23 cellular contexts compared by ENCODE assay signal in genomic region chr17:75565618-75566017, GRCh38. TPM values are rescaled to one million over a fixed set of nuclear protein-coding genes. Genes with fewer than 3 reads are reported as not detected.
DNase-seq lines count a peak whose midpoint lies in the region; ATAC-seq, FAIRE-seq and TF ChIP-seq lines count a peak whose summit lies in the region.
"Had no signal": no experiment of that assay in that cellular context is flagged by ENCODE, and none has a peak within 500 bp of the region (broad histone marks: within the 10 kb centered on the region; RNA-seq: fewer than 3 reads in every experiment).

No MANE protein-coding gene starts in this region.

- no peak for TF ChIP-seq POLR2A in HepG2 (IDR thresholded peaks at IDR 0.05; ENCODE audit: insufficient read depth in 1 of 2, low read depth in 2 of 2, low read length in 2 of 2)
- no peak for TF ChIP-seq POLR2A in right lobe of liver (IDR thresholded peaks at IDR 0.05)
- TF ChIP-seq POLR2A in GM12878 (IDR thresholded peaks at IDR 0.05; ENCODE audit: low read depth, low read length): no peak

- H4K20me1 ChIP-seq in HepG2 (ENCODE audit: insufficient read depth, low read length): no peaks in the 10 kb centered on the region
- no peaks in the 10 kb centered on the region for H4K20me1 ChIP-seq in GM12878 (ENCODE audit: control insufficient read depth, insufficient read depth)

- H3K4me3 Mint-ChIP-seq in nephron progenitor cell (no peak overlapping the region), type B pancreatic cell (no peak overlapping the region)
- H3K4me3 Mint-ChIP-seq: CD8-positive, alpha-beta memory T cell had no signal

- H3K79me2 ChIP-seq in HepG2 (ENCODE audit: insufficient read depth, low read length) (no peaks in the 10 kb centered on the region), GM12878 (ENCODE audit: control insufficient read depth, insufficient read depth, low read length) (no peaks in the 10 kb centered on the region)

- no peak for ATAC-seq in HepG2
- ATAC-seq in right lobe of liver: no peak
- no peak for ATAC-seq in GM12878
- no peak for ATAC-seq in GM19455 (IDR thresholded peaks at IDR 0.05; ENCODE audit: unreplicated experiment)
- ATAC-seq: K562 had no signal

- H3K4me3 ChIP-seq in HepG2 (replicated peaks in 1 of 3; ENCODE audit: insufficient read depth in 1 of 3, low read depth in 2 of 3, low read length in 3 of 3): no peak overlapping the region
- H3K4me3 ChIP-seq in right lobe of liver: no peak overlapping the region
- no peak overlapping the region for H3K4me3 ChIP-seq in GM12878
- H3K4me3 ChIP-seq: K562, MG63 had no signal

- H3K36me3 ChIP-seq in HepG2 (replicated peaks in 1 of 2; ENCODE audit: control insufficient read depth in 1 of 2, insufficient read depth in 2 of 2, low read length in 2 of 2) (peaks cover 36 to 50% of the 10 kb centered on the region in 2 experiments), right lobe of liver (peaks cover 0 to 46% (median 22%) of the 10 kb centered on the region in 4 donors), GM12878 (ENCODE audit: control insufficient read depth in 2 of 2, insufficient read depth in 2 of 2, low read length in 1 of 2) (no peaks in the 10 kb centered on the region)
- H3K36me3 ChIP-seq: MG63 had no signal

- DNase-seq in HepG2 (ENCODE audit: low spot score): no peak
- no peak for DNase-seq in right lobe of liver
- no peak for DNase-seq in GM12878 (ENCODE audit: low read depth, low spot score)
- DNase-seq in nephron progenitor cell: no peak
- DNase-seq in type B pancreatic cell (ENCODE audit: extremely low spot score, unreplicated experiment): no peak
- DNase-seq in NCI-H146 (lab: John Stamatoyannopoulos, UW): no peak
- no peak for DNase-seq in OCI-M2 (lab: John Stamatoyannopoulos, UW; ENCODE audit: unreplicated experiment)
- DNase-seq: 8988T; AML-193; C1 segment of cervical spinal cord; CD8-positive, alpha-beta memory T cell; DMS53; GDM1; NCI-H1417; NCI-H187; NCI-H446; NCI-H526; SHP77 treated with DMSO at 0.1 percent for 48 hours; SK-N-SH had no signal

- in situ Hi-C loops in HepG2 (cut with HindIII; ENCODE audit: extremely low pct_ligation_motif_present, low pct_unique_long_range_greater_than_20kb) (no loop called here), GM12878 (cut with MboI) (no loop called here)

- no peaks in the 10 kb centered on the region for H3K9me3 ChIP-seq in HepG2 (ENCODE audit: low read length)
- no peaks in the 10 kb centered on the region for H3K9me3 ChIP-seq in right lobe of liver
- no peaks in the 10 kb centered on the region for H3K9me3 ChIP-seq in GM12878 (replicated peaks; ENCODE audit: control insufficient read depth, insufficient read depth, low read length)
- H3K9me3 ChIP-seq: MG63, SK-N-SH had no signal

- no peaks in the 10 kb centered on the region for H3K36me3 Mint-ChIP-seq in nephron progenitor cell (ENCODE audit: low read depth)
- H3K36me3 Mint-ChIP-seq in type B pancreatic cell: peaks cover 6% of the 10 kb centered on the region

- TF ChIP-seq EP300 in HepG2 (IDR thresholded peaks at IDR 0.05; ENCODE audit: low read depth in 2 of 2, low read length in 2 of 2): no peak
- no peak for TF ChIP-seq EP300 in HepG2 (CRISPR knock-in tag; IDR thresholded peaks at IDR 0.05; ENCODE audit: borderline replicate concordance)
- no peak for TF ChIP-seq EP300 in GM12878 (IDR thresholded peaks at IDR 0.05; ENCODE audit: borderline replicate concordance in 1 of 2, control insufficient read depth in 1 of 2, low read depth in 2 of 2, low read length in 2 of 2)

- H3K27ac ChIP-seq in HepG2 (ENCODE audit: extremely low read length, insufficient read depth, low read length): no peak overlapping the region
- H3K27ac ChIP-seq in right lobe of liver: no peak overlapping the region
- H3K27ac ChIP-seq in GM12878 (ENCODE audit: control insufficient read depth, insufficient read depth): no peak overlapping the region

- intact Hi-C loops in HepG2 (cut with micrococcal nuclease; ENCODE audit: unreplicated experiment) (no loop called here), right lobe of liver (cut with DNase I) (no loop called here), GM12878 (cut with micrococcal nuclease; ENCODE audit: unreplicated experiment) (no loop called here)

- FAIRE-seq in HepG2 (lab: Jason Lieb, UNC) (no peak), GM12878 (lab: Jason Lieb, UNC) (no peak)
- FAIRE-seq: D721Med, K562 had no signal

- no peak overlapping the region for H2AFZ ChIP-seq in HepG2 (ENCODE audit: low read length)
- no peak overlapping the region for H2AFZ ChIP-seq in GM12878 (ENCODE audit: control insufficient read depth, low read depth, low read length)

- H3K27me3 ChIP-seq in HepG2 (ENCODE audit: control insufficient read depth in 1 of 2, insufficient read depth in 2 of 2, low read length in 2 of 2) (no peaks in the 10 kb centered on the region), right lobe of liver (no peaks in the 10 kb centered on the region), GM12878 (replicated peaks in 1 of 2; ENCODE audit: control insufficient read depth in 2 of 2, insufficient read depth in 2 of 2, low read length in 1 of 2) (no peaks in the 10 kb centered on the region)
- H3K27me3 ChIP-seq: MG63 had no signal

- H3K4me2 ChIP-seq in HepG2 (ENCODE audit: low read depth, low read length) (no peak overlapping the region), GM12878 (ENCODE audit: control insufficient read depth, insufficient read depth) (no peak overlapping the region)
- H3K4me2 ChIP-seq: SK-N-SH had no signal

- no peaks in the 10 kb centered on the region for H3K27me3 Mint-ChIP-seq in nephron progenitor cell (ENCODE audit: low read depth, poor library complexity)
- H3K27me3 Mint-ChIP-seq in type B pancreatic cell: no peaks in the 10 kb centered on the region
- H3K27me3 Mint-ChIP-seq: CD8-positive, alpha-beta memory T cell had no signal

- no peak for TF ChIP-seq CTCF in HepG2 (CRISPR knock-in tag; IDR thresholded peaks at IDR 0.05)
- no peak for TF ChIP-seq CTCF in right lobe of liver (IDR thresholded peaks at IDR 0.05)
- no peak for TF ChIP-seq CTCF in GM12878 (IDR thresholded peaks at IDR 0.05 in 2 of 3, conservative IDR thresholded peaks at IDR 0.05 in 1 of 3; ENCODE audit: control insufficient read depth in 2 of 3, extremely low read depth in 1 of 3, insufficient read depth in 1 of 3, low read depth in 3 of 3, low read length in 3 of 3)
- TF ChIP-seq CTCF in nephron progenitor cell (IDR thresholded peaks at IDR 0.05): no peak
- no peak for TF ChIP-seq CTCF in type B pancreatic cell (conservative IDR thresholded peaks at IDR 0.05)

- H3K9ac ChIP-seq in HepG2 (ENCODE audit: insufficient read depth, low read depth, low read length): no peak overlapping the region
- H3K9ac ChIP-seq in GM12878 (ENCODE audit: control insufficient read depth, insufficient read depth, low read length): no peak overlapping the region
- H3K9ac ChIP-seq: SK-N-SH had no signal

- RAD21 ChIA-PET in GM12878 (lab: Charles Lee; ENCODE audit: unreplicated experiment): interaction anchor here (0.5 kb wide), 1 partner anchor 186 kb away, joined by 3 read pairs; no protein-coding TSS in a partner anchor

- no TSS peak for BruUV-seq in HepG2 (replicated peaks; lab: Mats Ljungman, UMichigan)
- BruUV-seq in GM12878 (replicated peaks; lab: Mats Ljungman, UMichigan): TSS peak; percentile 55

- POLR2A ChIA-PET in HepG2 (lab: Yijun Ruan, JAX): no interaction called here
- POLR2A ChIA-PET in GM12878 (lab: Charles Lee): interaction anchor here (0.6 kb wide), 1 partner anchor 123 kb away, joined by 5 read pairs; no protein-coding TSS in a partner anchor

- SMC1A ChIA-PET in GM12878 (lab: Charles Lee; ENCODE audit: uncharacterized antibody, unreplicated experiment): no interaction called here

- 93% methylated on average over 6 of the region's 6 CpGs for WGBS in HepG2 (ENCODE audit: low lambda C conversion rate)
- WGBS in right lobe of liver (ENCODE audit: insufficient coverage, low coverage, low lambda C conversion rate, missing lambda C conversion rate): 61% methylated on average over 3 of the region's 6 CpGs
- WGBS in GM12878 (ENCODE audit: insufficient coverage, insufficient replicate concordance, low lambda C conversion rate, missing lambda C conversion rate): 51% methylated on average over 6 of the region's 6 CpGs

- H3K4me1 Mint-ChIP-seq in nephron progenitor cell: peaks cover 28% of the 10 kb centered on the region
- peaks cover 13% of the 10 kb centered on the region for H3K4me1 Mint-ChIP-seq in type B pancreatic cell (ENCODE audit: unreplicated experiment)
- H3K4me1 Mint-ChIP-seq: CD8-positive, alpha-beta memory T cell had no signal

- no peaks in the 10 kb centered on the region for H3K9me3 Mint-ChIP-seq in nephron progenitor cell
- H3K9me3 Mint-ChIP-seq in type B pancreatic cell: no peaks in the 10 kb centered on the region
- H3K9me3 Mint-ChIP-seq: CD8-positive, alpha-beta memory T cell had no signal

- H3K4me1 ChIP-seq in HepG2 (ENCODE audit: insufficient read depth, low read length) (peaks cover 19% of the 10 kb centered on the region), right lobe of liver (peaks cover 0 to 19% (median 6%) of the 10 kb centered on the region in 4 donors), GM12878 (ENCODE audit: control insufficient read depth, insufficient read depth, low read length) (peaks cover 10% of the 10 kb centered on the region)

- no peak for TF ChIP-seq RAD21 in HepG2 (CRISPR knock-in tag; IDR thresholded peaks at IDR 0.05)
- TF ChIP-seq RAD21 in GM12878 (IDR thresholded peaks at IDR 0.05; ENCODE audit: insufficient read depth, low read depth, low read length): no peak

- CTCF ChIA-PET in HepG2 (lab: Yijun Ruan, JAX; ENCODE audit: low intra/inter-chr PET ratio, low total read pairs): no interaction called here
- CTCF ChIA-PET in GM12878 (lab: Yijun Ruan, JAX): no interaction called here

- H3K27ac Mint-ChIP-seq in nephron progenitor cell: peak overlapping the region; percentile 80
- peak overlapping the region; percentile 70 for H3K27ac Mint-ChIP-seq in type B pancreatic cell

RNA-seq across cellular contexts. Expression of gene MYO15B, which starts 22.0 kb away (rescaled TPM):
- total RNA-seq in HepG2 (2016; rRNA removed; fragmentation: Illumina TruSeq; extraction: Trizol): 1.9 and 2.8 TPM in 2 replicates
- 0.61 and 0.79 TPM in 2 replicates for total RNA-seq in HepG2 (2016; cell fraction: cytosol; rRNA removed; fragmentation: Illumina TruSeq; extraction: Trizol; ENCODE audit: low read depth)
- 1.1 and 2.7 TPM in 2 replicates for total RNA-seq in HepG2 (2016; cell fraction: insoluble cytoplasmic fraction; rRNA removed; fragmentation: Illumina TruSeq; extraction: Trizol)
- 0.83 and 1.2 TPM in 2 replicates for total RNA-seq in HepG2 (2016; cell fraction: membrane; rRNA removed; fragmentation: Illumina TruSeq; extraction: Trizol)
- 3.0 and 3.8 TPM in 2 replicates for total RNA-seq in HepG2 (2016; cell fraction: nucleus; rRNA removed; fragmentation: Illumina TruSeq; extraction: Trizol)
- polyA plus RNA-seq in HepG2 (2011; rRNA removed): 8.1 and 11.2 TPM in 2 replicates
- 1.6 and 2.5 TPM in 2 replicates for polyA plus RNA-seq in HepG2 (2011; cell fraction: cytosol; rRNA removed)
- 122 and 144 TPM in 2 replicates for polyA plus RNA-seq in HepG2 (2011; cell fraction: nucleus; rRNA removed)
- polyA plus RNA-seq in HepG2 (2012): 9.5 and 12.7 TPM in 2 replicates
- 0.53 and 1.00 TPM in 2 replicates for polyA plus RNA-seq in HepG2 (2016; cell fraction: cytosol; fragmentation: Illumina TruSeq; extraction: Trizol; ENCODE audit: low read depth)
- 0.63 and 1.4 TPM in 2 replicates for polyA plus RNA-seq in HepG2 (2016; cell fraction: insoluble cytoplasmic fraction; fragmentation: Illumina TruSeq; extraction: Trizol; ENCODE audit: low read depth)
- polyA plus RNA-seq in HepG2 (2016; cell fraction: membrane; fragmentation: Illumina TruSeq; extraction: Trizol; ENCODE audit: low read depth): 0.49 and 0.86 TPM in 2 replicates
- 12.0 and 13.6 TPM in 2 replicates for polyA plus RNA-seq in HepG2 (2016; cell fraction: nucleus; fragmentation: Illumina TruSeq; extraction: Trizol; ENCODE audit: insufficient read depth, low read depth)
- 7.2 and 13.2 TPM in 2 replicates for polyA minus RNA-seq in HepG2 (2011; rRNA and poly(A)+ RNA removed; ENCODE audit: low replicate concordance)
- polyA minus RNA-seq in HepG2 (2011; cell fraction: cytosol; rRNA and poly(A)+ RNA removed): 3.0 and 6.8 TPM in 2 replicates
- polyA minus RNA-seq in HepG2 (2011; cell fraction: nucleus; rRNA and poly(A)+ RNA removed): 16.5 and 25.7 TPM in 2 replicates
- 100 to 1,000 TPM in 1 of 6 experiments, 10 to 100 TPM in 5; 26.4 to 104 (median 52.9) TPM for total RNA-seq in right lobe of liver
- total RNA-seq in GM12878 (2013; cell fraction: nucleolus; rRNA removed): 43.1 and 49.0 TPM in 2 replicates
- total RNA-seq in GM12878 (2014; rRNA removed): 4.3 and 6.7 TPM in 2 replicates
- 2.3 and 2.7 TPM in 2 replicates for total RNA-seq in GM12878 (2014; rRNA removed; fragmentation: Illumina TruSeq; extraction: Trizol)
- 12.3 and 15.4 TPM in 2 replicates for total RNA-seq in GM12878 (2021)
- 3.0 TPM for polyA plus RNA-seq in GM12878 (2011; ENCODE audit: low read depth)
- 0.67 and 0.82 TPM in 2 replicates for polyA plus RNA-seq in GM12878 (2011; rRNA removed)
- 0.73 and 0.92 TPM in 2 replicates for polyA plus RNA-seq in GM12878 (2011; cell fraction: cytosol; rRNA removed)
- 16.5 and 17.3 TPM in 2 replicates for polyA plus RNA-seq in GM12878 (2011; cell fraction: nucleus; rRNA removed)
- polyA plus RNA-seq in GM12878 (2012): 14.4 and 19.5 TPM in 2 replicates
- polyA plus RNA-seq in GM12878 (2014; fragmentation: Illumina TruSeq; extraction: Trizol): 2.1 and 3.6 TPM in 2 replicates
- polyA plus RNA-seq in GM12878 (2014; fragmentation: Nextera tagmentation; extraction: Ambion mirVana): under 1 TPM in 1 of 2 experiments, not detected in 1; 0.82 TPM
- 9.0 and 11.1 TPM in 2 replicates for polyA plus RNA-seq in GM12878 (2014; rRNA removed)
- 1 to 10 TPM; 1.2 to 1.3 TPM for polyA plus RNA-seq in GM12878 (2016; fragmentation: Nextera tagmentation; extraction: Ambion mirVana)
- 0.59 and 0.62 TPM in 2 replicates for polyA minus RNA-seq in GM12878 (2011; rRNA and poly(A)+ RNA removed)
- not detected in 2 replicates for polyA minus RNA-seq in GM12878 (2011; cell fraction: cytosol; rRNA and poly(A)+ RNA removed)
- 3.1 and 7.0 TPM in 2 replicates for polyA minus RNA-seq in GM12878 (2011; cell fraction: nucleus; rRNA and poly(A)+ RNA removed)
- 48.2 and 49.0 TPM in 2 replicates for total RNA-seq in type B pancreatic cell (ENCODE audit: low replicate concordance)

RNA-seq across cellular contexts. Expression of gene LLGL2, which starts 40.1 kb away (rescaled TPM):
- total RNA-seq in HepG2 (2016; rRNA removed; fragmentation: Illumina TruSeq; extraction: Trizol) (53.9 and 86.7 TPM in 2 replicates), right lobe of liver (10 to 100 TPM; 32.8 to 71.4 (median 44.6) TPM), GM12878 (2014; rRNA removed) (5.0 and 6.5 TPM in 2 replicates), GM12878 (2014; rRNA removed; fragmentation: Illumina TruSeq; extraction: Trizol) (1.8 and 2.0 TPM in 2 replicates), GM12878 (2021) (6.3 and 7.6 TPM in 2 replicates), type B pancreatic cell (ENCODE audit: low replicate concordance) (90.6 and 226 TPM in 2 replicates)
- total RNA-seq in HepG2 (2016; cell fraction: cytosol; rRNA removed; fragmentation: Illumina TruSeq; extraction: Trizol; ENCODE audit: low read depth): 27.2 and 32.8 TPM in 2 replicates
- total RNA-seq in HepG2 (2016; cell fraction: insoluble cytoplasmic fraction; rRNA removed; fragmentation: Illumina TruSeq; extraction: Trizol): 51.9 and 87.2 TPM in 2 replicates
- 45.8 and 50.7 TPM in 2 replicates for total RNA-seq in HepG2 (2016; cell fraction: membrane; rRNA removed; fragmentation: Illumina TruSeq; extraction: Trizol)
- total RNA-seq in HepG2 (2016; cell fraction: nucleus; rRNA removed; fragmentation: Illumina TruSeq; extraction: Trizol): 72.1 and 85.8 TPM in 2 replicates
- polyA plus RNA-seq in HepG2 (2011; rRNA removed) (83.0 and 109 TPM in 2 replicates), GM12878 (2011; rRNA removed) (1.7 and 3.3 TPM in 2 replicates), GM12878 (2014; fragmentation: Illumina TruSeq; extraction: Trizol) (9.9 TPM in 1 of 2 replicates, not detected in the other), GM12878 (2014; fragmentation: Nextera tagmentation; extraction: Ambion mirVana) (under 1 TPM; 0.21 to 0.75 TPM), GM12878 (2014; rRNA removed) (5.8 and 7.4 TPM in 2 replicates), GM12878 (2016; fragmentation: Nextera tagmentation; extraction: Ambion mirVana) (1 to 10 TPM; 4.1 to 5.0 TPM)
- polyA plus RNA-seq in HepG2 (2011; cell fraction: cytosol; rRNA removed): 40.2 and 67.1 TPM in 2 replicates
- 384 and 448 TPM in 2 replicates for polyA plus RNA-seq in HepG2 (2011; cell fraction: nucleus; rRNA removed)
- polyA plus RNA-seq in HepG2 (2012): 33.3 and 59.5 TPM in 2 replicates
- polyA plus RNA-seq in HepG2 (2016; cell fraction: cytosol; fragmentation: Illumina TruSeq; extraction: Trizol; ENCODE audit: low read depth): 23.2 and 28.1 TPM in 2 replicates
- polyA plus RNA-seq in HepG2 (2016; cell fraction: insoluble cytoplasmic fraction; fragmentation: Illumina TruSeq; extraction: Trizol; ENCODE audit: low read depth): 41.6 and 52.9 TPM in 2 replicates
- 32.5 and 33.0 TPM in 2 replicates for polyA plus RNA-seq in HepG2 (2016; cell fraction: membrane; fragmentation: Illumina TruSeq; extraction: Trizol; ENCODE audit: low read depth)
- 204 and 230 TPM in 2 replicates for polyA plus RNA-seq in HepG2 (2016; cell fraction: nucleus; fragmentation: Illumina TruSeq; extraction: Trizol; ENCODE audit: insufficient read depth, low read depth)
- 30.9 and 126 TPM in 2 replicates for polyA minus RNA-seq in HepG2 (2011; rRNA and poly(A)+ RNA removed; ENCODE audit: low replicate concordance)
- polyA minus RNA-seq in HepG2 (2011; cell fraction: cytosol; rRNA and poly(A)+ RNA removed): 30.6 and 31.7 TPM in 2 replicates
- polyA minus RNA-seq in HepG2 (2011; cell fraction: nucleus; rRNA and poly(A)+ RNA removed): 79.4 and 86.0 TPM in 2 replicates
- total RNA-seq in GM12878 (2013; cell fraction: nucleolus; rRNA removed): 13.4 and 45.4 TPM in 2 replicates
- polyA plus RNA-seq in GM12878 (2011; ENCODE audit: low read depth): 1.7 TPM
- polyA plus RNA-seq in GM12878 (2011; cell fraction: cytosol; rRNA removed): 4.1 and 6.8 TPM in 2 replicates
- 18.8 and 24.8 TPM in 2 replicates for polyA plus RNA-seq in GM12878 (2011; cell fraction: nucleus; rRNA removed)
- 4.9 and 7.6 TPM in 2 replicates for polyA plus RNA-seq in GM12878 (2012)
- polyA minus RNA-seq in GM12878 (2011; rRNA and poly(A)+ RNA removed): 2.0 and 7.0 TPM in 2 replicates
- polyA minus RNA-seq in GM12878 (2011; cell fraction: cytosol; rRNA and poly(A)+ RNA removed): 7.4 and 7.5 TPM in 2 replicates
- polyA minus RNA-seq in GM12878 (2011; cell fraction: nucleus; rRNA and poly(A)+ RNA removed): 4.4 and 5.7 TPM in 2 replicates

RNA-seq across cellular contexts. Expression of gene TSEN54, which starts 49.3 kb away (rescaled TPM):
- total RNA-seq in HepG2 (2016; rRNA removed; fragmentation: Illumina TruSeq; extraction: Trizol) (43.6 and 62.9 TPM in 2 replicates), right lobe of liver (10 to 100 TPM in 4 of 6 experiments, 1 to 10 TPM in 2; 8.5 to 13.6 (median 10.2) TPM), GM12878 (2014; rRNA removed) (42.1 and 43.2 TPM in 2 replicates), GM12878 (2014; rRNA removed; fragmentation: Illumina TruSeq; extraction: Trizol) (21.4 and 26.1 TPM in 2 replicates), GM12878 (2021) (37.3 and 41.2 TPM in 2 replicates), type B pancreatic cell (ENCODE audit: low replicate concordance) (28.4 and 41.0 TPM in 2 replicates)
- total RNA-seq in HepG2 (2016; cell fraction: cytosol; rRNA removed; fragmentation: Illumina TruSeq; extraction: Trizol; ENCODE audit: low read depth): 20.6 and 23.0 TPM in 2 replicates
- total RNA-seq in HepG2 (2016; cell fraction: insoluble cytoplasmic fraction; rRNA removed; fragmentation: Illumina TruSeq; extraction: Trizol): 44.0 and 64.1 TPM in 2 replicates
- total RNA-seq in HepG2 (2016; cell fraction: membrane; rRNA removed; fragmentation: Illumina TruSeq; extraction: Trizol): 44.5 and 45.0 TPM in 2 replicates
- 39.9 and 48.4 TPM in 2 replicates for total RNA-seq in HepG2 (2016; cell fraction: nucleus; rRNA removed; fragmentation: Illumina TruSeq; extraction: Trizol)
- polyA plus RNA-seq in HepG2 (2011; rRNA removed) (63.3 and 64.4 TPM in 2 replicates), GM12878 (2011; rRNA removed) (25.4 and 45.7 TPM in 2 replicates), GM12878 (2014; fragmentation: Illumina TruSeq; extraction: Trizol) (22.9 and 29.5 TPM in 2 replicates), GM12878 (2014; fragmentation: Nextera tagmentation; extraction: Ambion mirVana) (10 to 100 TPM in 1 of 2 experiments, 1 to 10 TPM in 1; 7.1 to 23.1 TPM), GM12878 (2014; rRNA removed) (42.4 and 52.2 TPM in 2 replicates), GM12878 (2016; fragmentation: Nextera tagmentation; extraction: Ambion mirVana) (10 to 100 TPM; 41.1 to 48.0 TPM)
- polyA plus RNA-seq in HepG2 (2011; cell fraction: cytosol; rRNA removed): 36.2 and 47.1 TPM in 2 replicates
- 87.7 and 89.1 TPM in 2 replicates for polyA plus RNA-seq in HepG2 (2011; cell fraction: nucleus; rRNA removed)
- polyA plus RNA-seq in HepG2 (2012): 22.1 and 34.4 TPM in 2 replicates
- polyA plus RNA-seq in HepG2 (2016; cell fraction: cytosol; fragmentation: Illumina TruSeq; extraction: Trizol; ENCODE audit: low read depth): 20.4 and 20.5 TPM in 2 replicates
- polyA plus RNA-seq in HepG2 (2016; cell fraction: insoluble cytoplasmic fraction; fragmentation: Illumina TruSeq; extraction: Trizol; ENCODE audit: low read depth): 37.7 and 50.5 TPM in 2 replicates
- polyA plus RNA-seq in HepG2 (2016; cell fraction: membrane; fragmentation: Illumina TruSeq; extraction: Trizol; ENCODE audit: low read depth): 30.9 and 35.9 TPM in 2 replicates
- polyA plus RNA-seq in HepG2 (2016; cell fraction: nucleus; fragmentation: Illumina TruSeq; extraction: Trizol; ENCODE audit: insufficient read depth, low read depth): 108 and 110 TPM in 2 replicates
- 56.0 and 95.0 TPM in 2 replicates for polyA minus RNA-seq in HepG2 (2011; rRNA and poly(A)+ RNA removed; ENCODE audit: low replicate concordance)
- 11.3 and 14.0 TPM in 2 replicates for polyA minus RNA-seq in HepG2 (2011; cell fraction: cytosol; rRNA and poly(A)+ RNA removed)
- polyA minus RNA-seq in HepG2 (2011; cell fraction: nucleus; rRNA and poly(A)+ RNA removed): 13.9 and 15.5 TPM in 2 replicates
- 16.4 and 19.8 TPM in 2 replicates for total RNA-seq in GM12878 (2013; cell fraction: nucleolus; rRNA removed)
- polyA plus RNA-seq in GM12878 (2011; ENCODE audit: low read depth): 12.7 TPM
- polyA plus RNA-seq in GM12878 (2011; cell fraction: cytosol; rRNA removed): 41.7 and 53.0 TPM in 2 replicates
- 54.8 and 62.1 TPM in 2 replicates for polyA plus RNA-seq in GM12878 (2011; cell fraction: nucleus; rRNA removed)
- 20.1 and 23.9 TPM in 2 replicates for polyA plus RNA-seq in GM12878 (2012)
- 25.9 and 32.6 TPM in 2 replicates for polyA minus RNA-seq in GM12878 (2011; rRNA and poly(A)+ RNA removed)
- 6.8 and 18.3 TPM in 2 replicates for polyA minus RNA-seq in GM12878 (2011; cell fraction: cytosol; rRNA and poly(A)+ RNA removed)
- 7.5 and 13.1 TPM in 2 replicates for polyA minus RNA-seq in GM12878 (2011; cell fraction: nucleus; rRNA and poly(A)+ RNA removed)

RNA-seq across cellular contexts. Expression of gene CASKIN2, which starts 50.3 kb away (rescaled TPM):
- total RNA-seq in HepG2 (2016; rRNA removed; fragmentation: Illumina TruSeq; extraction: Trizol) (5.2 and 10.6 TPM in 2 replicates), right lobe of liver (10 to 100 TPM in 4 of 6 experiments, 1 to 10 TPM in 2; 9.0 to 26.0 (median 12.0) TPM), GM12878 (2014; rRNA removed) (0.44 and 1.4 TPM in 2 replicates), GM12878 (2014; rRNA removed; fragmentation: Illumina TruSeq; extraction: Trizol) (0.18 and 0.23 TPM in 2 replicates), GM12878 (2021) (0.80 and 1.8 TPM in 2 replicates), type B pancreatic cell (ENCODE audit: low replicate concordance) (29.5 and 31.2 TPM in 2 replicates)
- total RNA-seq in HepG2 (2016; cell fraction: cytosol; rRNA removed; fragmentation: Illumina TruSeq; extraction: Trizol; ENCODE audit: low read depth): 1.5 and 1.8 TPM in 2 replicates
- 4.9 and 7.5 TPM in 2 replicates for total RNA-seq in HepG2 (2016; cell fraction: insoluble cytoplasmic fraction; rRNA removed; fragmentation: Illumina TruSeq; extraction: Trizol)
- 3.4 and 4.1 TPM in 2 replicates for total RNA-seq in HepG2 (2016; cell fraction: membrane; rRNA removed; fragmentation: Illumina TruSeq; extraction: Trizol)
- total RNA-seq in HepG2 (2016; cell fraction: nucleus; rRNA removed; fragmentation: Illumina TruSeq; extraction: Trizol): 6.8 and 8.0 TPM in 2 replicates
- polyA plus RNA-seq in HepG2 (2011; rRNA removed) (6.8 and 7.8 TPM in 2 replicates), GM12878 (2011; rRNA removed) (0.10 TPM in 1 of 2 replicates, not detected in the other), GM12878 (2014; fragmentation: Illumina TruSeq; extraction: Trizol) (0.14 and 0.16 TPM in 2 replicates), GM12878 (2014; fragmentation: Nextera tagmentation; extraction: Ambion mirVana) (under 1 TPM in 1 of 2 experiments, not detected in 1; 0.02 TPM), GM12878 (2014; rRNA removed) (0.93 and 2.7 TPM in 2 replicates), GM12878 (2016; fragmentation: Nextera tagmentation; extraction: Ambion mirVana) (under 1 TPM; 0.44 to 0.56 TPM)
- polyA plus RNA-seq in HepG2 (2011; cell fraction: cytosol; rRNA removed): 1.9 and 2.2 TPM in 2 replicates
- polyA plus RNA-seq in HepG2 (2011; cell fraction: nucleus; rRNA removed): 23.6 and 26.5 TPM in 2 replicates
- 6.2 and 9.6 TPM in 2 replicates for polyA plus RNA-seq in HepG2 (2012)
- 0.61 and 0.68 TPM in 2 replicates for polyA plus RNA-seq in HepG2 (2016; cell fraction: cytosol; fragmentation: Illumina TruSeq; extraction: Trizol; ENCODE audit: low read depth)
- polyA plus RNA-seq in HepG2 (2016; cell fraction: insoluble cytoplasmic fraction; fragmentation: Illumina TruSeq; extraction: Trizol; ENCODE audit: low read depth): 4.4 and 7.0 TPM in 2 replicates
- polyA plus RNA-seq in HepG2 (2016; cell fraction: membrane; fragmentation: Illumina TruSeq; extraction: Trizol; ENCODE audit: low read depth): 1.6 and 1.8 TPM in 2 replicates
- 16.3 and 16.6 TPM in 2 replicates for polyA plus RNA-seq in HepG2 (2016; cell fraction: nucleus; fragmentation: Illumina TruSeq; extraction: Trizol; ENCODE audit: insufficient read depth, low read depth)
- 11.8 and 14.9 TPM in 2 replicates for polyA minus RNA-seq in HepG2 (2011; rRNA and poly(A)+ RNA removed; ENCODE audit: low replicate concordance)
- 4.9 and 5.0 TPM in 2 replicates for polyA minus RNA-seq in HepG2 (2011; cell fraction: cytosol; rRNA and poly(A)+ RNA removed)
- polyA minus RNA-seq in HepG2 (2011; cell fraction: nucleus; rRNA and poly(A)+ RNA removed): 17.0 and 20.4 TPM in 2 replicates
- 0.65 and 2.0 TPM in 2 replicates for total RNA-seq in GM12878 (2013; cell fraction: nucleolus; rRNA removed)
- polyA plus RNA-seq in GM12878 (2011; ENCODE audit: low read depth): 0.39 TPM
- polyA plus RNA-seq in GM12878 (2011; cell fraction: cytosol; rRNA removed): 0.03 and 0.12 TPM in 2 replicates
- polyA plus RNA-seq in GM12878 (2011; cell fraction: nucleus; rRNA removed): 0.59 and 0.84 TPM in 2 replicates
- polyA plus RNA-seq in GM12878 (2012): 0.31 and 0.46 TPM in 2 replicates
- polyA minus RNA-seq in GM12878 (2011; rRNA and poly(A)+ RNA removed): not detected in 2 replicates
- polyA minus RNA-seq in GM12878 (2011; cell fraction: cytosol; rRNA and poly(A)+ RNA removed): not detected in 2 replicates
- 0.12 and 0.57 TPM in 2 replicates for polyA minus RNA-seq in GM12878 (2011; cell fraction: nucleus; rRNA and poly(A)+ RNA removed)

Comparison
In these comparisons a context has a peak if more than half of its experiments do, and no peak if none do; other contexts are left out.
1. Of the 75 proteins assayed by ChIP-seq in both HepG2 and GM12878: peak only in HepG2: ZNF687; only in GM12878: none; in both: none; in neither: 74.